18 cellular contexts compared by ENCODE assay signal in the genomic region with DNA sequence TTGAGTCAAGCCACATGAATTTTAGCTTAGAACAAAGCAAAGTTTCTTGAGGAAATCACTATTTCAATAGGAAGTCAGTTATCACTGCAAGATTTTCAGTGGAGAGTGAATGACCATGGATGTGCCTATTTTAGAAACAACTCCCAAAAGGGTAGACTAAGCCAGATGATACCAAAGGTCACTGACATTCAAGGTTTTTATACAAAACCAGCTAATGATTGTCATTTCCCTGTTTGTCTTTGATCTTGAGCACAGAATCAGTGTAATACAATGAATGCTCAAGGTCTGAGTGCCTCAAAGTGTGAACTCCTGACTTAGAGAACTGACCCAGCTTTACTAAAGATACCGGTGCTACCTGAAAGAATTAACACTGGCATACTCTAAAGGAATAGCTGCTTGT.
"Had no signal": no experiment of that assay in that cellular context is flagged by ENCODE, and none has a peak within 500 bp of the region (broad histone marks: within the 10 kb centered on the region; RNA-seq: fewer than 3 reads in every experiment).

No MANE protein-coding gene starts in this region.

- H3K9me3 ChIP-seq: ascending aorta, colonic mucosa, mucosa of descending colon, suprapubic skin had no signal

- H3K27me3 Mint-ChIP-seq: activated CD4-positive, alpha-beta T cell treated with anti-CD3 and anti-CD28 coated beads, Interleukin-2, amount 10 ng/mL, durations not matched to agents 7 days and 5 days; naive thymus-derived CD4-positive, alpha-beta T cell; T-cell had no signal

- H3K4me1 Mint-ChIP-seq: activated CD4-positive, alpha-beta T cell treated with anti-CD3 and anti-CD28 coated beads, Interleukin-2, amount 10 ng/mL, durations not matched to agents 7 days and 5 days; naive thymus-derived CD4-positive, alpha-beta T cell; T-cell had no signal

- H3K36me3 ChIP-seq: ascending aorta, colonic mucosa, suprapubic skin had no signal

- H3K27ac ChIP-seq: ascending aorta, colonic mucosa, suprapubic skin had no signal

- H3K4me1 ChIP-seq: colonic mucosa, suprapubic skin had no signal

- DNase-seq: activated CD4-positive, alpha-beta T cell treated with anti-CD3 and anti-CD28 coated beads, Interleukin-2, amount 10 ng/mL, durations not matched to agents 7 days and 5 days; activated CD8-positive, alpha-beta memory T cell treated with anti-CD3 and anti-CD28 coated beads for 24 hours; activated naive CD4-positive, alpha-beta T cell; colonic mucosa; effector CD4-positive, alpha-beta T cell; foreskin fibroblast; left colon; mammary epithelial cell; mucosa of descending colon; naive thymus-derived CD4-positive, alpha-beta T cell; retina; stimulated activated naive CD8-positive, alpha-beta T cell treated with anti-CD3 and anti-CD28 coated beads, Interleukin-15, Interleukin-2, amounts not matched to agents 100 U/mL and 50 U/mL, for 24 hours; T-cell; T-helper 9 cell; trophoblast cell had no signal

- H3K27me3 ChIP-seq: ascending aorta, colonic mucosa, suprapubic skin had no signal

- H3K27ac Mint-ChIP-seq: activated CD4-positive, alpha-beta T cell treated with anti-CD3 and anti-CD28 coated beads, Interleukin-2, amount 10 ng/mL, durations not matched to agents 7 days and 5 days; activated T-helper 1 cell treated with anti-CD3 and anti-CD28 coated beads, Interleukin-12 subunit alpha, Interleukin-12 subunit beta, Interleukin-2, Interleukin-4 antibody, amounts not matched to agents 30 ng/mL and 10 ng/mL and 1 ng/mL, durations not matched to agents 14 hours and 24 hours and 36 hours; naive thymus-derived CD4-positive, alpha-beta T cell; T-cell had no signal

- H3K4me3 Mint-ChIP-seq: activated CD4-positive, alpha-beta T cell treated with anti-CD3 and anti-CD28 coated beads, Interleukin-2, amount 10 ng/mL, durations not matched to agents 7 days and 5 days; activated T-helper 1 cell treated with anti-CD3 and anti-CD28 coated beads, Interleukin-12 subunit alpha, Interleukin-12 subunit beta, Interleukin-2, Interleukin-4 antibody, amounts not matched to agents 30 ng/mL and 10 ng/mL and 1 ng/mL, durations not matched to agents 14 hours and 24 hours and 36 hours; naive thymus-derived CD4-positive, alpha-beta T cell; T-cell had no signal

- H3K9me3 Mint-ChIP-seq: activated CD4-positive, alpha-beta T cell treated with anti-CD3 and anti-CD28 coated beads, Interleukin-2, amount 10 ng/mL, durations not matched to agents 7 days and 5 days had no signal

- ATAC-seq: left colon; mucosa of descending colon; naive thymus-derived CD4-positive, alpha-beta T cell; stimulated activated naive CD8-positive, alpha-beta T cell treated with anti-CD3 and anti-CD28 coated beads, Interleukin-15, Interleukin-2, amounts not matched to agents 100 U/mL and 50 U/mL, for 24 hours; T-cell had no signal

- H3K36me3 Mint-ChIP-seq: naive thymus-derived CD4-positive, alpha-beta T cell; T-cell had no signal

- H3K4me3 ChIP-seq: ascending aorta, colonic mucosa, mucosa of descending colon, suprapubic skin had no signal
